8 cellular contexts compared by ENCODE assay signal in genomic region chrX:107654778-107655761, GRCh38. TPM values are rescaled to one million over a fixed set of nuclear protein-coding genes. Genes with fewer than 3 reads are reported as not detected.
A peak's percentile ranks its signal among the peaks of the same experiment; 100 is the strongest.
DNase-seq lines count a peak whose midpoint lies in the region; ATAC-seq and TF ChIP-seq lines count a peak whose summit lies in the region.

No MANE protein-coding gene starts in this region.

- DNase-seq in BE2C = peak; percentile 82
- peak; percentile 38 for DNase-seq in T-helper 22 cell (ENCODE audit: low read depth)
- peak; percentile 83 for DNase-seq in astrocyte of the hippocampus (ENCODE audit: low read depth, low spot score)
- peak; percentile 88 for DNase-seq in iPS-NIHi7 (ENCODE audit: extremely low spot score)
- DNase-seq in stimulated activated CD4-positive, alpha-beta T cell treated with anti-CD3 and anti-CD28 coated beads, Interleukin-2, amount 100 ng/mL, for 24 hours = peak; percentile 67 to 72
- no peak for DNase-seq in SKM-1 treated with dmso at 0.1 percent for 144 hours (lab: John Stamatoyannopoulos, UW; ENCODE audit: unreplicated experiment)

- H3K9ac ChIP-seq in HUES64 (ENCODE audit: low read depth, low read length) = no peak overlapping the region

- no peaks in the 10 kb centered on the region for H3K27me3 ChIP-seq in BE2C
- H3K27me3 ChIP-seq in HUES64 (ENCODE audit: insufficient read depth, low read length) = no peaks in the 10 kb centered on the region

- H3K9me3 ChIP-seq in BE2C (no peaks in the 10 kb centered on the region), HUES64 (ENCODE audit: insufficient read depth, low read depth, low read length) (no peaks in the 10 kb centered on the region)

- H3K27ac ChIP-seq in HUES64 (ENCODE audit: low read depth, low read length) = no peak overlapping the region; the same call in 1 of the 2 replicates

- WGBS in HUES64 = 43% methylated on average over 24 of the region's 24 CpGs

- TF ChIP-seq CTCF in BE2C (IDR thresholded peaks at IDR 0.05; ENCODE audit: low read depth, low read length) = peak; percentile 79

- ATAC-seq in GM19351 (IDR thresholded peaks at IDR 0.05; ENCODE audit: unreplicated experiment) = peak; percentile 86

- H3K4me3 ChIP-seq in BE2C (ENCODE audit: low read depth, low read length) (peak overlapping the region; percentile 31), HUES64 (ENCODE audit: low read length) (peak overlapping the region; percentile 28; the same call in 1 of the 2 replicates)

- H3K4me1 ChIP-seq in BE2C (peaks cover 6% of the 10 kb centered on the region; the same call in 1 of the 2 replicates), HUES64 (ENCODE audit: insufficient read depth, low read length) (no peaks in the 10 kb centered on the region)

- no peaks in the 10 kb centered on the region for H3K36me3 ChIP-seq in BE2C
- peaks cover 10% of the 10 kb centered on the region for H3K36me3 ChIP-seq in HUES64 (ENCODE audit: insufficient read depth, low read length)

RNA-seq across cellular contexts. Expression of gene PRPS1, which starts 26.8 kb away (rescaled TPM):
- 77.3 TPM for polyA plus RNA-seq in BE2C (2012; ENCODE audit: insufficient read depth, insufficient read length, low read depth)
- polyA plus RNA-seq in HUES64 (2013, experiment 1 of 2) = 75.5 TPM
- polyA plus RNA-seq in HUES64 (2013, experiment 2 of 2) = 76.0 TPM
